ENCODE assay signal across 24 cellular contexts in the genomic region with DNA sequence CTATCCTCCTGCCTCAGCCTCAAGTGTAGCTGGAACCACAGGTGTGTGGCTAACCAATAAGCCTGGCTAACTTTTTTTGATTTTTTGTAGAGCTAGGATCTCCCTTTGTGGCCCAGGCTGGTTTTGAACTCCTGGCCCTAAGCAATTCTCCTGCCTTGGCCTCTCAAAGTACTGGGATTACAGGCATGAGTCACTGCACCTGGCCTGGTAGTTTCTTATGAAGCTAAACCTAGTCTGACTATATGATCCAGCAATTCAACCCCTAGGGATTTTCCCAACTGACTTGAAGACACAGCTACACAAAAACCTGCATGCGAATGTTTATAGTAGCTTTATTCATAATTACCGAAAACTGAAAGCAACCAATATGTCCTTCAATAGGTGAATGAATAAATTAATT.
DNase-seq lines count a peak whose midpoint lies in the region; ATAC-seq and TF ChIP-seq lines count a peak whose summit lies in the region.
"Had no signal": no experiment of that assay in that cellular context is flagged by ENCODE, and none has a peak within 500 bp of the region (broad histone marks: within the 10 kb centered on the region; RNA-seq: fewer than 3 reads in every experiment).

No MANE protein-coding gene starts in this region.

- ATAC-seq in GM21360 (IDR thresholded peaks at IDR 0.05; ENCODE audit: unreplicated experiment): no peak
- ATAC-seq: A549; CD8-positive, alpha-beta T cell; K562 had no signal

- H3K27me3 ChIP-seq in skeletal muscle satellite cell (ENCODE audit: control insufficient read depth, insufficient read depth, low read length): no peaks in the 10 kb centered on the region
- H3K27me3 ChIP-seq: SJCRH30 had no signal

- H3K27me3 Mint-ChIP-seq in nephron progenitor cell (ENCODE audit: low read depth, poor library complexity): peaks cover 7% of the 10 kb centered on the region

- H3K4me1 ChIP-seq in skeletal muscle satellite cell (ENCODE audit: control insufficient read depth, insufficient read depth, low read length): peaks cover 15% of the 10 kb centered on the region
- H3K4me1 ChIP-seq: A549, SJCRH30 had no signal

- peaks cover 37% of the 10 kb centered on the region for H3K4me1 Mint-ChIP-seq in nephron progenitor cell

- peak overlapping the region; percentile 40 for H3K9ac ChIP-seq in skeletal muscle satellite cell (ENCODE audit: low read depth, low read length)

- TF ChIP-seq CTCF in fibroblast of mammary gland (conservative IDR thresholded peaks at IDR 0.05; ENCODE audit: control insufficient read depth, insufficient read depth, low read depth, low read length) (no peak), nephron progenitor cell (IDR thresholded peaks at IDR 0.05) (no peak)

- no peak overlapping the region for H3K27ac Mint-ChIP-seq in nephron progenitor cell
- H3K27ac Mint-ChIP-seq: CD8-positive, alpha-beta T cell had no signal

- no peak overlapping the region for H3K4me3 Mint-ChIP-seq in nephron progenitor cell
- H3K4me3 Mint-ChIP-seq: CD8-positive, alpha-beta T cell had no signal

- peak; percentile 9 for DNase-seq in EH (ENCODE audit: low read depth)
- DNase-seq in M059J (ENCODE audit: low read depth): peak; percentile 22
- DNase-seq in fibroblast of mammary gland (ENCODE audit: low read depth): peak; percentile 48
- no peak for DNase-seq in NCI-H2196 treated with DMSO at 0.1 percent for 48 hours (lab: John Stamatoyannopoulos, UW; ENCODE audit: unreplicated experiment)
- DNase-seq in nephron progenitor cell: no peak
- DNase-seq: Caco-2; CD8-positive, alpha-beta T cell; GF-D8; H7; Kasumi-1; NCI-H1092; NCI-H1417 treated with DMSO at 0.1 percent for 48 hours; NCI-H1694 treated with DMSO at 0.1 percent for 48 hours; NCI-H2081; NCI-H226; NCI-H510A; NCI-H69; OCI-M1; SJCRH30; T-helper 1 cell had no signal

- H3K36me3 Mint-ChIP-seq in nephron progenitor cell (ENCODE audit: low read depth): peaks cover 19% of the 10 kb centered on the region
- H3K36me3 Mint-ChIP-seq: CD8-positive, alpha-beta T cell had no signal

- H3K4me3 ChIP-seq in fibroblast of mammary gland (ENCODE audit: control insufficient read depth, low read depth, low read length) (no peak overlapping the region), skeletal muscle satellite cell (ENCODE audit: low read length) (peak overlapping the region; percentile 42)
- H3K4me3 ChIP-seq: A549, K562, SJCRH30 had no signal

- H3K9me3 Mint-ChIP-seq in nephron progenitor cell: peaks cover 30% of the 10 kb centered on the region

- H3K36me3 ChIP-seq in skeletal muscle satellite cell (ENCODE audit: insufficient read depth, low read length): no peaks in the 10 kb centered on the region
- H3K36me3 ChIP-seq: SJCRH30 had no signal

- H3K9me3 ChIP-seq in skeletal muscle satellite cell (replicated peaks; ENCODE audit: low read length): no peaks in the 10 kb centered on the region

- H3K4me2 ChIP-seq in skeletal muscle satellite cell (ENCODE audit: low read length): peak overlapping the region; percentile 41
- H3K4me2 ChIP-seq: A549 had no signal

Comparison
In these comparisons a context has a peak if more than half of its experiments do, and no peak if none do; other contexts are left out.
1. DNase-seq: peak in EH (single experiment), M059J (single experiment) and fibroblast of mammary gland (single experiment); none in NCI-H2196 treated with DMSO at 0.1 percent for 48 hours (single experiment) and nephron progenitor cell (single experiment).